ENCODE assay signal across 15 cellular contexts in the genomic region with DNA sequence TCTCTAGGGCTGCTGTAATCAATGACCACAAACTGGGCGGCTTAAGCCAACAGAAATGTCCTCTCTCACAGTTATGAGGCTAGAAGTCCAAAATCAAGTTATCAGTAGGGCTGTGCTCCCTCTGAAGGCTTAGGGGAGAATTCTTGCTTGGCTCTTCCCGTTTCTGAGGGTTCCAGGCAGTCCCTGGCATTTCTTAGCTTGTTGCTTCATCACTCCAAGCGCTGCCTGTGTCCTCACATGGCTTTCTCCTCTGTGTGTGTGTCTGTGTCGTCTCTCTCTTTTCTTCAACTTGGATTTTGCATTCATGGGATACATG. TPM values are rescaled to one million over a fixed set of nuclear protein-coding genes. Genes with fewer than 3 reads are reported as not detected.
DNase-seq lines count a peak whose midpoint lies in the region; ATAC-seq and TF ChIP-seq lines count a peak whose summit lies in the region.
"Had no signal": no experiment of that assay in that cellular context is flagged by ENCODE, and none has a peak within 500 bp of the region (broad histone marks: within the 10 kb centered on the region; RNA-seq: fewer than 3 reads in every experiment).

No MANE protein-coding gene starts in this region.

- H3K4me3 Mint-ChIP-seq in activated CD8-positive, alpha-beta T cell treated with anti-CD3 and anti-CD28 coated beads for 36 hours = no peak overlapping the region
- H3K4me3 Mint-ChIP-seq: stimulated activated memory B cell treated with anti-CD40 and anti-IgM and Interleukin-4, amounts not matched to agents 10 μg/mL and 1 μg/mL and 100 μg/mL, for 72 hours had no signal

- intact Hi-C loops in vagina (cut with DNase I) = no loop called here
- intact Hi-C loops in activated CD8-positive, alpha-beta T cell treated with anti-CD3 and anti-CD28 coated beads for 36 hours (cut with micrococcal nuclease) = no loop called here

- ATAC-seq in activated CD8-positive, alpha-beta T cell treated with anti-CD3 and anti-CD28 coated beads for 36 hours = no peak
- ATAC-seq in HG03196 (IDR thresholded peaks at IDR 0.05; ENCODE audit: unreplicated experiment) = no peak
- ATAC-seq: stimulated activated memory B cell treated with anti-CD40 and anti-IgM and Interleukin-4, amounts not matched to agents 10 μg/mL and 1 μg/mL and 100 μg/mL, for 72 hours had no signal

- TF ChIP-seq CTCF in choroid plexus epithelial cell (conservative IDR thresholded peaks at IDR 0.05; ENCODE audit: low read depth, low read length) = peak; percentile 46
- TF ChIP-seq CTCF in vagina (IDR thresholded peaks at IDR 0.05) = peak in 1 of 3 experiments; percentile 19
- TF ChIP-seq CTCF in activated CD8-positive, alpha-beta T cell treated with anti-CD3 and anti-CD28 coated beads for 36 hours (IDR thresholded peaks at IDR 0.05) = no peak

- CTCF ChIA-PET in activated CD8-positive, alpha-beta T cell treated with anti-CD3 and anti-CD28 coated beads for 36 hours (lab: Charles Lee) = no interaction called here

- H3K27ac Mint-ChIP-seq in activated CD8-positive, alpha-beta T cell treated with anti-CD3 and anti-CD28 coated beads for 36 hours = no peak overlapping the region
- H3K27ac Mint-ChIP-seq: stimulated activated memory B cell treated with anti-CD40 and anti-IgM and Interleukin-4, amounts not matched to agents 10 μg/mL and 1 μg/mL and 100 μg/mL, for 72 hours had no signal

- peaks cover 27% of the 10 kb centered on the region for H3K4me1 ChIP-seq in vagina
- H3K4me1 ChIP-seq: ascending aorta had no signal

- H3K4me3 ChIP-seq in choroid plexus epithelial cell (ENCODE audit: low read depth, low read length) (no peak overlapping the region), vagina (no peak overlapping the region)
- H3K4me3 ChIP-seq: ascending aorta, esophagus squamous epithelium had no signal

- no peaks in the 10 kb centered on the region for H3K9me3 ChIP-seq in vagina
- H3K9me3 ChIP-seq: ascending aorta, esophagus squamous epithelium had no signal

- H3K36me3 ChIP-seq in vagina = no peaks in the 10 kb centered on the region
- H3K36me3 ChIP-seq: ascending aorta, esophagus squamous epithelium had no signal

- peak overlapping the region; percentile 84 for H3K27ac ChIP-seq in vagina
- H3K27ac ChIP-seq: ascending aorta had no signal

- DNase-seq in SIG-M5 treated with dmso at 0.1 percent for 504 hours (lab: John Stamatoyannopoulos, UW; ENCODE audit: unreplicated experiment) = peak; percentile 50
- no peak for DNase-seq in SIG-M5 (lab: John Stamatoyannopoulos, UW)
- DNase-seq in choroid plexus epithelial cell (ENCODE audit: low read depth) = peak; percentile 85
- peak; percentile 51 for DNase-seq in medulla oblongata (ENCODE audit: extremely low spot score)
- peak in 1 of 2 donors; percentile 93 for DNase-seq in vagina (ENCODE audit: extremely low spot score in 2 of 2)
- DNase-seq in activated CD8-positive, alpha-beta T cell treated with anti-CD3 and anti-CD28 coated beads for 36 hours = no peak
- DNase-seq in RKO (ENCODE audit: low spot score) = no peak
- DNase-seq: 8988T; esophagus squamous epithelium; NCI-H2227 treated with DMSO at 0.1 percent for 48 hours; stimulated activated CD4-positive, alpha-beta T cell treated with anti-CD3 and anti-CD28 coated beads, Interleukin-12 subunit alpha, Interleukin-12 subunit beta, amount 100 ng/mL, for 4 hours; SW 1271 had no signal

- H3K4me1 Mint-ChIP-seq in activated CD8-positive, alpha-beta T cell treated with anti-CD3 and anti-CD28 coated beads for 36 hours (ENCODE audit: low read depth) = no peaks in the 10 kb centered on the region
- H3K4me1 Mint-ChIP-seq: stimulated activated memory B cell treated with anti-CD40 and anti-IgM and Interleukin-4, amounts not matched to agents 10 μg/mL and 1 μg/mL and 100 μg/mL, for 72 hours had no signal

- H3K36me3 Mint-ChIP-seq in activated CD8-positive, alpha-beta T cell treated with anti-CD3 and anti-CD28 coated beads for 36 hours (ENCODE audit: low read depth) = no peaks in the 10 kb centered on the region
- H3K36me3 Mint-ChIP-seq: stimulated activated memory B cell treated with anti-CD40 and anti-IgM and Interleukin-4, amounts not matched to agents 10 μg/mL and 1 μg/mL and 100 μg/mL, for 72 hours had no signal

- TF ChIP-seq POLR2A in vagina (IDR thresholded peaks at IDR 0.05) = no peak

- H3K27me3 ChIP-seq in vagina = no peaks in the 10 kb centered on the region
- H3K27me3 ChIP-seq: ascending aorta had no signal

- H3K9me3 Mint-ChIP-seq in activated CD8-positive, alpha-beta T cell treated with anti-CD3 and anti-CD28 coated beads for 36 hours = no peaks in the 10 kb centered on the region
- H3K9me3 Mint-ChIP-seq: stimulated activated memory B cell treated with anti-CD40 and anti-IgM and Interleukin-4, amounts not matched to agents 10 μg/mL and 1 μg/mL and 100 μg/mL, for 72 hours had no signal

- POLR2A ChIA-PET in activated CD8-positive, alpha-beta T cell treated with anti-CD3 and anti-CD28 coated beads for 36 hours (lab: Charles Lee) = no interaction called here

- H3K27me3 Mint-ChIP-seq in activated CD8-positive, alpha-beta T cell treated with anti-CD3 and anti-CD28 coated beads for 36 hours = peaks cover 3% of the 10 kb centered on the region

RNA-seq across cellular contexts. Expression of a gene that starts 13.7 kb away (rescaled TPM):
- 73.7 TPM for total RNA-seq in vagina
- 1 to 10 TPM in 1 of 2 experiments, under 1 TPM in 1; 0.72 to 1.1 TPM for total RNA-seq in activated CD8-positive, alpha-beta T cell treated with anti-CD3 and anti-CD28 coated beads for 36 hours

Comparison
In these comparisons a context has a peak if more than half of its experiments do, and no peak if none do; other contexts are left out.
1. DNase-seq: peak in SIG-M5 treated with dmso at 0.1 percent for 504 hours (single experiment), choroid plexus epithelial cell (single experiment) and medulla oblongata (single experiment); none in SIG-M5 (single experiment), activated CD8-positive, alpha-beta T cell treated with anti-CD3 and anti-CD28 coated beads for 36 hours (single experiment) and RKO (single experiment).
2. RNA of a gene that starts 13.7 kb away (total RNA-seq): 73.7 TPM in vagina (single experiment); 0.72 to 1.1 TPM in activated CD8-positive, alpha-beta T cell treated with anti-CD3 and anti-CD28 coated beads for 36 hours; every median in the first group is over 10 times any median in the second.